ENCODE assay signal across 15 cellular contexts in genomic region chr7:22944506-22944905, GRCh38.
DNase-seq lines count a peak whose midpoint lies in the region; TF ChIP-seq lines count a peak whose summit lies in the region.
"Had no signal": no experiment of that assay in that cellular context is flagged by ENCODE, and none has a peak within 500 bp of the region (broad histone marks: within the 10 kb centered on the region; RNA-seq: fewer than 3 reads in every experiment).

No MANE protein-coding gene starts in this region.

- no peak overlapping the region for H3K4me3 ChIP-seq in fibroblast of the aortic adventitia (ENCODE audit: low read depth, low read length)
- H3K4me3 ChIP-seq: BLaER1, SK-N-MC had no signal

- DNase-seq in GM03348 (ENCODE audit: low spot score) (peak; percentile 5), amniotic epithelial cell (ENCODE audit: low read depth) (peak; percentile 65), fibroblast of the aortic adventitia (ENCODE audit: low read depth) (peak; percentile 74), CD1c-positive myeloid dendritic cell (ENCODE audit: extremely low spot score) (no peak)
- no peak for DNase-seq in activated effector memory CD4-positive, alpha-beta T cell treated with anti-CD3 and anti-CD28 coated beads, Interleukin-2, amount 50 U/mL, for 16 hours
- no peak for DNase-seq in activated CD4-positive, alpha-beta T cell treated with anti-CD3 and anti-CD28 coated beads for 48 hours
- DNase-seq in activated naive CD4-positive, alpha-beta T cell treated with Interleukin-2 at 50 U/mL for 16 hours = no peak
- DNase-seq: Karpas-422, MM.1S, NCI-H1105, NCI-H187, NCI-H446, NCI-H774 had no signal

- TF ChIP-seq CTCF in fibroblast of the aortic adventitia (IDR thresholded peaks at IDR 0.05; ENCODE audit: insufficient read depth, low read length) = no peak

Comparison
In these comparisons a context has a peak if more than half of its experiments do, and no peak if none do; other contexts are left out.
1. DNase-seq: peak in GM03348 (single experiment), amniotic epithelial cell (single experiment) and fibroblast of the aortic adventitia (single experiment); none in activated effector memory CD4-positive, alpha-beta T cell treated with anti-CD3 and anti-CD28 coated beads, Interleukin-2, amount 50 U/mL, for 16 hours (single experiment), CD1c-positive myeloid dendritic cell (single experiment), activated CD4-positive, alpha-beta T cell treated with anti-CD3 and anti-CD28 coated beads for 48 hours (single experiment) and activated naive CD4-positive, alpha-beta T cell treated with Interleukin-2 at 50 U/mL for 16 hours (single experiment).